ENCODE assay signal across 20 cellular contexts in the genomic region with DNA sequence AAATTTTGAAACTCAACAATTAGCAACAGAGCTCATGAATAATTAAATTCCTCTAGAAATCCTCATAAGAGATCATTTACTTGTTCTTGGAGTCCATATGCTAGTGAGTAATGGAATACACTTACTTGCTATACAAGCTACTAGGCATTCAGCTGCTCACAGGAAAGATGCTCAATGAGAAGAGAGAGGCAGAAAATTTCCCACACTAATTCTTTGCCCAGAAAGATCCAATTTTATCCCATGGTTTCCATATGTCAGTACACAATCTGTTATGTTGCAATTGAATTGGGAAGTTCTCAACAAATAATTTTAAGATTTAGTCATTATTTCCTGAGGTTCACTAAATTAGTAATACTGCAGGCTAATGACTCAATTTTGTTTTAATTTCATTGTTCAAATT.
A peak's percentile ranks its signal among the peaks of the same experiment; 100 is the strongest.
DNase-seq lines count a peak whose midpoint lies in the region; ATAC-seq, FAIRE-seq and TF ChIP-seq lines count a peak whose summit lies in the region.
"Had no signal": no experiment of that assay in that cellular context is flagged by ENCODE, and none has a peak within 500 bp of the region (broad histone marks: within the 10 kb centered on the region; RNA-seq: fewer than 3 reads in every experiment).

No MANE protein-coding gene starts in this region.

- peaks cover 2% of the 10 kb centered on the region for H3K27me3 Mint-ChIP-seq in glutamatergic neuron (ENCODE audit: unreplicated experiment)

- H3K36me3 ChIP-seq in endothelial cell of umbilical vein (ENCODE audit: control insufficient read depth in 2 of 2, extremely low read depth in 1 of 2, insufficient read depth in 2 of 2, low read length in 2 of 2) = no peaks in the 10 kb centered on the region
- H3K36me3 ChIP-seq in heart right ventricle = no peaks in the 10 kb centered on the region
- H3K36me3 ChIP-seq: BLaER1 treated with 17β-estradiol and CSF1 and Interleukin-3, amounts not matched to agents 10 nM and 100 nM had no signal

- TF ChIP-seq CTCF in endothelial cell of umbilical vein (IDR thresholded peaks at IDR 0.05; ENCODE audit: extremely low read depth in 1 of 2, insufficient read depth in 1 of 2, low read depth in 1 of 2, low read length in 2 of 2) (no peak), glutamatergic neuron (IDR thresholded peaks at IDR 0.05; ENCODE audit: partially characterized antibody, unreplicated experiment) (no peak), heart right ventricle (IDR thresholded peaks at IDR 0.05) (no peak)

- no peak for ATAC-seq in heart right ventricle
- ATAC-seq: A549; CD8-positive, alpha-beta T cell had no signal

- peaks cover 3% of the 10 kb centered on the region for H3K36me3 Mint-ChIP-seq in glutamatergic neuron (ENCODE audit: unreplicated experiment)
- H3K36me3 Mint-ChIP-seq: CD8-positive, alpha-beta T cell had no signal

- H3K9me3 ChIP-seq in endothelial cell of umbilical vein (replicated peaks; ENCODE audit: control insufficient read depth, insufficient read depth, low read length) (no peaks in the 10 kb centered on the region), heart right ventricle (no peaks in the 10 kb centered on the region)

- H3K4me3 ChIP-seq in endothelial cell of umbilical vein (replicated peaks in 1 of 3; ENCODE audit: insufficient read depth in 1 of 3, low read depth in 1 of 3, low read length in 3 of 3) = no peak overlapping the region
- no peak overlapping the region for H3K4me3 ChIP-seq in heart right ventricle
- H3K4me3 ChIP-seq: A549; BLaER1 treated with 17β-estradiol and CSF1 and Interleukin-3, amounts not matched to agents 10 nM and 100 nM had no signal

- no peak overlapping the region for H3K4me3 Mint-ChIP-seq in glutamatergic neuron (ENCODE audit: unreplicated experiment)
- H3K4me3 Mint-ChIP-seq: B cell; CD8-positive, alpha-beta T cell had no signal

- peaks cover 12% of the 10 kb centered on the region for H3K4me1 Mint-ChIP-seq in glutamatergic neuron (ENCODE audit: low read depth, unreplicated experiment)
- H3K4me1 Mint-ChIP-seq: B cell had no signal

- peaks cover 2% of the 10 kb centered on the region for H3K9me3 Mint-ChIP-seq in glutamatergic neuron (ENCODE audit: unreplicated experiment)
- H3K9me3 Mint-ChIP-seq: CD8-positive, alpha-beta T cell had no signal

- H4K20me1 ChIP-seq in endothelial cell of umbilical vein (replicated peaks; ENCODE audit: control insufficient read depth, extremely low read depth, insufficient read depth, low read length) = no peaks in the 10 kb centered on the region
- H4K20me1 ChIP-seq: BLaER1 treated with 17β-estradiol and CSF1 and Interleukin-3, amounts not matched to agents 10 nM and 100 nM had no signal

- dilution Hi-C loops in endothelial cell of umbilical vein (cut with MboI; ENCODE audit: extremely low pct_ligation_motif_present, low sequenced_read_pairs) = no loop called here

- no peaks in the 10 kb centered on the region for H3K27me3 ChIP-seq in endothelial cell of umbilical vein (ENCODE audit: control insufficient read depth in 2 of 2, insufficient read depth in 2 of 2, low read length in 2 of 2)
- H3K27me3 ChIP-seq in heart right ventricle = peaks cover 0 to 5% (median 0%) of the 10 kb centered on the region in 7 donors
- H3K27me3 ChIP-seq: BLaER1 treated with 17β-estradiol and CSF1 and Interleukin-3, amounts not matched to agents 10 nM and 100 nM had no signal

- no peaks in the 10 kb centered on the region for H3K9me1 ChIP-seq in endothelial cell of umbilical vein (replicated peaks; ENCODE audit: control insufficient read depth, extremely low read depth, insufficient read depth, low read length)

- CTCF ChIA-PET in endothelial cell of umbilical vein (lab: Charles Lee) = no interaction called here

- H3K27ac Mint-ChIP-seq in glutamatergic neuron (ENCODE audit: unreplicated experiment) = peak overlapping the region; percentile 28
- H3K27ac Mint-ChIP-seq: B cell; CD8-positive, alpha-beta T cell had no signal

- POLR2A ChIA-PET in endothelial cell of umbilical vein (lab: Charles Lee) = no interaction called here

- no peak for TF ChIP-seq POLR2A in endothelial cell of umbilical vein (IDR thresholded peaks at IDR 0.05; ENCODE audit: low read depth, low read length)

- intact Hi-C loops in endothelial cell of umbilical vein (cut with micrococcal nuclease) (no loop called here), heart right ventricle (cut with DNase I) (no loop called here)

- no peak overlapping the region for H2AFZ ChIP-seq in endothelial cell of umbilical vein (ENCODE audit: low read depth, low read length)

- H3K4me1 ChIP-seq in endothelial cell of umbilical vein (ENCODE audit: control insufficient read depth, extremely low read depth, insufficient read depth, low read length) (no peaks in the 10 kb centered on the region), heart right ventricle (no peaks in the 10 kb centered on the region)
- H3K4me1 ChIP-seq: A549 had no signal

- FAIRE-seq in endothelial cell of umbilical vein (lab: Jason Lieb, UNC) = peak; percentile 12
- FAIRE-seq: A549, GM12891, GM19239 had no signal

- H3K27ac ChIP-seq in endothelial cell of umbilical vein (ENCODE audit: insufficient read depth, low read depth, low read length) (no peak overlapping the region), heart right ventricle (no peak overlapping the region)
- H3K27ac ChIP-seq: 22Rv1; A549; BLaER1 treated with 17β-estradiol and CSF1 and Interleukin-3, amounts not matched to agents 10 nM and 100 nM had no signal

- H3K9ac ChIP-seq in endothelial cell of umbilical vein (replicated peaks; ENCODE audit: extremely low read depth, insufficient read depth, low read length) = no peak overlapping the region
- H3K9ac ChIP-seq: BLaER1 treated with 17β-estradiol and CSF1 and Interleukin-3, amounts not matched to agents 10 nM and 100 nM had no signal

- no peaks in the 10 kb centered on the region for H3K79me2 ChIP-seq in endothelial cell of umbilical vein (ENCODE audit: control insufficient read depth, insufficient read depth, low read length)

- DNase-seq in NCI-H2171 treated with DMSO at 0.1 percent for 48 hours (lab: John Stamatoyannopoulos, UW) = peak; percentile 27
- DNase-seq in NCI-H2171 (lab: John Stamatoyannopoulos, UW) = no peak
- peak; percentile 1 for DNase-seq in HCEC 1CT
- DNase-seq in endothelial cell of umbilical vein (ENCODE audit: low read depth, low spot score) = no peak
- DNase-seq in glutamatergic neuron = no peak
- DNase-seq in NCI-H1092 treated with DMSO at 0.1 percent for 48 hours (lab: John Stamatoyannopoulos, UW) = no peak
- no peak for DNase-seq in heart right ventricle
- DNase-seq in SK-N-DZ (ENCODE audit: low spot score) = no peak
- DNase-seq: Calu3; CD8-positive, alpha-beta T cell; DND-41; EL; GOT3; H7 had no signal

- no peak overlapping the region for H3K4me2 ChIP-seq in endothelial cell of umbilical vein (ENCODE audit: insufficient read depth, low read length)
- H3K4me2 ChIP-seq: A549; BLaER1 treated with 17β-estradiol and CSF1 and Interleukin-3, amounts not matched to agents 10 nM and 100 nM had no signal

- BruUV-seq in endothelial cell of umbilical vein (replicated peaks; lab: Mats Ljungman, UMichigan) = no TSS peak

TF ChIP-seq in endothelial cell of umbilical vein, 7 proteins besides CTCF, POLR2A, EP300 and RAD21:
- TF ChIP-seq POLR2AphosphoS5 (IDR thresholded peaks at IDR 0.05; ENCODE audit: insufficient read depth, low read depth, low read length) (no peak), MAX (IDR thresholded peaks at IDR 0.05; ENCODE audit: insufficient read depth, insufficient read length) (no peak), GATA2 (IDR thresholded peaks at IDR 0.05; ENCODE audit: insufficient read depth, insufficient read length, low read depth, low read length) (no peak), EZH2 (IDR thresholded peaks at IDR 0.05; ENCODE audit: borderline replicate concordance, low read depth, low read length, severe bottlenecking) (no peak), MYC (IDR thresholded peaks at IDR 0.05; ENCODE audit: low read depth, low read length) (no peak), FOS (IDR thresholded peaks at IDR 0.05; ENCODE audit: borderline replicate concordance, insufficient read depth, low read length) (no peak), JUN (IDR thresholded peaks at IDR 0.05; ENCODE audit: borderline replicate concordance, insufficient read depth, insufficient read length, low read depth) (no peak)

Comparison
In these comparisons a context has a peak if more than half of its experiments do, and no peak if none do; other contexts are left out.
1. DNase-seq: peak in NCI-H2171 treated with DMSO at 0.1 percent for 48 hours (single experiment) and HCEC 1CT (single experiment); none in NCI-H2171 (single experiment), endothelial cell of umbilical vein (single experiment), glutamatergic neuron (single experiment), NCI-H1092 treated with DMSO at 0.1 percent for 48 hours (single experiment), heart right ventricle (0 of 2) and SK-N-DZ (single experiment).